In the genomic region with DNA sequence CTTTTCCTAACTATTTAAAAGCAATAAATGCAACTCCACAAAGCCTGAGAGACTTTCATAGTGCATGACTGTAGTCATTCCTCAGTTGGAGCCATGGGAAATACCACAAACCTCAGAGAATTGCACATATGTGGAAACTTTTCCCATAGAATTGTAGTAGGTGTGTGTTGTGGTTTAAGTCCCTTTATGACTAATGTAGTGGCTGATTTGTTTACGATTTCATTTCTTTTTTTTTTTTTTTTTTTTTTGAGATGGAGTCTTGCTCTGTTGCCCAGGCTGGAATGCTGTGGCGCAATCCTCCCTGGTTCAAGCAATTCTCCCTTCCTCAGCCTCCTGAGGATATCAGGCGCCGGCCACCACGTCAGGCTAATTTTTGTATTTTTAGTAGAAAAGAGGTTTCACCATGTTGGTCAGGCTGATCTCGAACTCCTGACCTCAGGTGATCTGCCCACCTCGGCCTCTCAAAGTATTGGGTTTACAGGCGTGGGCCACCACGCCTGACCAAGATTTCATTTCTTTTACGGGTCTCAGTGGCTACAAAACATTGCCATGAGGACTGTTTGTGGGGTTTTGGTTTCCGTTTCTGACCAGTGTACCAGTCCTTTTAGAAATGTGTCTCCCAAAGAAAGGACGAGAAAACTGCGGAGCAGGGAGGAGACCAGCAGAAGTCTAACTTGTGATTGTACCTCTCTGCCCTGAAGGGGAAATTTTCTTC, we compare ENCODE assay signal across 9 cellular contexts.
DNase-seq lines count a peak whose midpoint lies in the region; ATAC-seq, FAIRE-seq and TF ChIP-seq lines count a peak whose summit lies in the region.
"Had no signal": no experiment of that assay in that cellular context is flagged by ENCODE, and none has a peak within 500 bp of the region (broad histone marks: within the 10 kb centered on the region; RNA-seq: fewer than 3 reads in every experiment).

No MANE protein-coding gene starts in this region.

- peak overlapping the region; percentile 95 for H3K27ac ChIP-seq in epithelial cell of prostate

- no peak overlapping the region for H3K4me3 ChIP-seq in skeletal muscle cell (ENCODE audit: low read depth, low read length)

- peak; percentile 60 for FAIRE-seq in GM12891 (lab: Jason Lieb, UNC)

- no peak for TF ChIP-seq POLR2A in GM12891 (IDR thresholded peaks at IDR 0.05; ENCODE audit: low read depth, low read length)

- DNase-seq in GM12891 (ENCODE audit: insufficient read length, low spot score) (no peak), M059J (ENCODE audit: low read depth) (peak; percentile 99), epithelial cell of prostate (ENCODE audit: low read depth, low spot score) (peak; percentile 94), skeletal muscle cell (ENCODE audit: low read depth) (peak; percentile 97)
- DNase-seq in stimulated activated CD4-positive, alpha-beta T cell treated with anti-CD3 and anti-CD28 coated beads, Interleukin-4, amount 100 ng/mL, for 1 hour, result no peak
- no peak for DNase-seq in stimulated activated CD4-positive, alpha-beta T cell treated with anti-CD3 and anti-CD28 coated beads, Interleukin-4, amount 100 ng/mL, for 24 hours
- DNase-seq: stimulated activated CD4-positive, alpha-beta T cell treated with anti-CD3 and anti-CD28 coated beads, Interleukin-15, amount 100 ng/mL, for 24 hours had no signal

- ATAC-seq in HG02678 (IDR thresholded peaks at IDR 0.05; ENCODE audit: unreplicated experiment), result no peak
- ATAC-seq in GM21390 (IDR thresholded peaks at IDR 0.05; ENCODE audit: unreplicated experiment), result no peak

TF ChIP-seq in GM12891, 5 proteins besides CTCF, POLR2A, EP300 and RAD21:
- TF ChIP-seq SPI1 (IDR thresholded peaks at IDR 0.05; ENCODE audit: low read depth, low read length), result no peak
- TF ChIP-seq POLR2AphosphoS5 (IDR thresholded peaks at IDR 0.05; ENCODE audit: low read depth, low read length), result no peak
- no peak for TF ChIP-seq TAF1 (IDR thresholded peaks at IDR 0.05; ENCODE audit: low read depth, low read length)
- TF ChIP-seq POU2F2 (IDR thresholded peaks at IDR 0.05; ENCODE audit: low read depth, low read length), result no peak
- no peak for TF ChIP-seq PAX5 (IDR thresholded peaks at IDR 0.05; ENCODE audit: insufficient read depth, low read length, severe bottlenecking)

Comparison
In these comparisons a context has a peak if more than half of its experiments do, and no peak if none do; other contexts are left out.
1. DNase-seq: peak in M059J (single experiment), epithelial cell of prostate (single experiment) and skeletal muscle cell (single experiment); none in GM12891 (single experiment), stimulated activated CD4-positive, alpha-beta T cell treated with anti-CD3 and anti-CD28 coated beads, Interleukin-4, amount 100 ng/mL, for 1 hour (single experiment) and stimulated activated CD4-positive, alpha-beta T cell treated with anti-CD3 and anti-CD28 coated beads, Interleukin-4, amount 100 ng/mL, for 24 hours (single experiment).